Comparison of ENCODE assay signal across 11 cellular contexts in the genomic region with DNA sequence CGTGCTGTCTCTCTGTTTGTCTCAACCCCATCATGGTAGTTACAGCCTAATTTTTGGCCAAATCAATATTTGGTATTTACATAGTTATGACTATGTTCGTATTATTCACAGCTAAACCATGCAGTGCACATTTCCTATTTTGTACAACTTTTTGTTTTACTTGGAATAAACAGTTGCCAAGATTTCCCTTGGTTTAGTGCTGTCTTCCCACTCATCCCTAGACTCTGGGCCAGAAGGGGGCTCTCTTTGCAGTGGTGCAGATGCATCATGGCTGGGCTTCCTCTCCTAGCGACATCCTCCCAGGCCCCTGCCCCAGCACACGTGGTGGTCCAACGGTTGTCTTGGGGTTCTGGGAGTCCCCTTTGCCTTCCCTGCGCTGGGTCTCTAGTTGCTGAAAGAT.
DNase-seq lines count a peak whose midpoint lies in the region; ATAC-seq, FAIRE-seq and TF ChIP-seq lines count a peak whose summit lies in the region.
"Had no signal": no experiment of that assay in that cellular context is flagged by ENCODE, and none has a peak within 500 bp of the region (broad histone marks: within the 10 kb centered on the region; RNA-seq: fewer than 3 reads in every experiment).

No MANE protein-coding gene starts in this region.

- H4K20me1 ChIP-seq in H1 (replicated peaks in 1 of 2; ENCODE audit: control insufficient read depth in 1 of 2, insufficient read depth in 2 of 2, low read length in 2 of 2) = no peaks in the 10 kb centered on the region

- no peak overlapping the region for H4K5ac ChIP-seq in H1 (ENCODE audit: insufficient read length, low read depth, low read length)

- H2BK15ac ChIP-seq in H1 (ENCODE audit: low read length) = no peak overlapping the region

- H3K27ac ChIP-seq in H1 (ENCODE audit: low read depth, low read length) (no peak overlapping the region), Peyer's patch (no peak overlapping the region)

- no peak overlapping the region for H3K18ac ChIP-seq in H1 (ENCODE audit: extremely low read depth, low read length)

- H3K4me3 ChIP-seq in LNCaP clone FGC (ENCODE audit: low read depth, low read length) (no peak overlapping the region), H1 (ENCODE audit: extremely low read depth in 1 of 4, insufficient read depth in 2 of 4, low read depth in 3 of 4, low read length in 4 of 4) (no peak overlapping the region), retinal pigment epithelial cell (ENCODE audit: low read length) (no peak overlapping the region), Peyer's patch (no peak overlapping the region)

- POLR2A ChIA-PET in H1 (lab: Charles Lee; ENCODE audit: partially characterized antibody) = no interaction called here

- H2BK20ac ChIP-seq in H1 (ENCODE audit: low read length) = no peak overlapping the region

- ATAC-seq in HG03457 (IDR thresholded peaks at IDR 0.05; ENCODE audit: unreplicated experiment) = no peak

- no peak overlapping the region for H4K91ac ChIP-seq in H1 (replicated peaks; ENCODE audit: insufficient read length, low read length)

- H3K27me3 ChIP-seq in H1 (replicated peaks in 1 of 4; ENCODE audit: control insufficient read depth in 3 of 4, extremely low read depth in 1 of 4, insufficient read depth in 3 of 4, low read length in 3 of 4) (no peaks in the 10 kb centered on the region; a peak in 1 of 7 replicates), Peyer's patch (no peaks in the 10 kb centered on the region)

- no peaks in the 10 kb centered on the region for H3K79me1 ChIP-seq in H1 (ENCODE audit: low read depth, low read length)

- no peak overlapping the region for H3K14ac ChIP-seq in H1 (ENCODE audit: insufficient read length)

- no peaks in the 10 kb centered on the region for H3K9me3 ChIP-seq in H1 (ENCODE audit: insufficient read depth in 2 of 2, low read depth in 1 of 2, low read length in 1 of 2)
- no peaks in the 10 kb centered on the region for H3K9me3 ChIP-seq in Peyer's patch

- no peak overlapping the region for H3K4ac ChIP-seq in H1 (replicated peaks; ENCODE audit: insufficient read length, low read depth, low read length)

- H3K79me2 ChIP-seq in H1 (ENCODE audit: control insufficient read depth in 1 of 2, insufficient read depth in 2 of 2, low read length in 2 of 2) = no peaks in the 10 kb centered on the region

- TF ChIP-seq POLR2A in H1 (IDR thresholded peaks at IDR 0.05; ENCODE audit: control extremely low read depth in 1 of 2, low read depth in 2 of 2, low read length in 2 of 2) (no peak), Peyer's patch (IDR thresholded peaks at IDR 0.05) (no peak)

- H2BK120ac ChIP-seq in H1 (replicated peaks; ENCODE audit: low read depth, low read length) = no peak overlapping the region

- no peak overlapping the region for H2BK12ac ChIP-seq in H1 (ENCODE audit: low read depth, low read length)

- no peak overlapping the region for H3K4me2 ChIP-seq in H1 (ENCODE audit: insufficient read depth in 1 of 2, low read depth in 2 of 2, low read length in 2 of 2)

- DNase-seq in ELR (ENCODE audit: low read depth) (peak; percentile 13), LNCaP clone FGC (ENCODE audit: low read depth) (no peak), H1 (ENCODE audit: low read depth in 1 of 2, low spot score in 2 of 2) (no peak), retinal pigment epithelial cell (ENCODE audit: low read depth) (no peak), mucosa of gallbladder (ENCODE audit: low spot score) (no peak), Peyer's patch (no peak)
- DNase-seq in stimulated activated CD4-positive, alpha-beta T cell treated with anti-CD3 and anti-CD28 coated beads, Interleukin-4, amount 100 ng/mL, for 1 hour = no peak
- DNase-seq: DMS79, NCI-H226, right cardiac atrium had no signal

- H2BK5ac ChIP-seq in H1 (ENCODE audit: low read depth, low read length) = no peak overlapping the region

- TF ChIP-seq RAD21 in H1 (IDR thresholded peaks at IDR 0.05 in 1 of 2, conservative IDR thresholded peaks at IDR 0.05 in 1 of 2; ENCODE audit: low read depth in 2 of 2, low read length in 2 of 2) = peak; percentile 63 to 64

- no peak overlapping the region for H2AK5ac ChIP-seq in H1 (ENCODE audit: low read depth, low read length)

- no peaks in the 10 kb centered on the region for H3K36me3 ChIP-seq in H1 (ENCODE audit: control insufficient read depth in 2 of 4, insufficient read depth in 4 of 4, low read length in 3 of 4)
- H3K36me3 ChIP-seq in Peyer's patch = no peaks in the 10 kb centered on the region

- no peaks in the 10 kb centered on the region for H3K23me2 ChIP-seq in H1 (ENCODE audit: low read depth, low read length)

- no peak overlapping the region for H4K8ac ChIP-seq in H1 (ENCODE audit: extremely low read depth, insufficient read depth, low read length)

- FAIRE-seq in H1 (lab: Jason Lieb, UNC) = no peak

- no peak overlapping the region for H3K56ac ChIP-seq in H1 (replicated peaks; ENCODE audit: insufficient read length, low read depth, low read length)

- H3K9ac ChIP-seq in H1 (replicated peaks in 1 of 4; ENCODE audit: extremely low read depth in 1 of 4, low read depth in 3 of 4, low read length in 3 of 4) = no peak overlapping the region

- peak; percentile 19; the same call in 1 of the 2 replicates for TF ChIP-seq CTCF in LNCaP clone FGC (IDR thresholded peaks at IDR 0.05; ENCODE audit: control insufficient read depth, extremely low read depth, insufficient read depth)
- peak; percentile 46 to 62 (median 53); a peak in 3 of 4 replicates for TF ChIP-seq CTCF in H1 (IDR thresholded peaks at IDR 0.05; ENCODE audit: control extremely low read depth in 1 of 3, insufficient read depth in 1 of 3, low read depth in 1 of 3, low read length in 3 of 3)
- peak; percentile 18 for TF ChIP-seq CTCF in retinal pigment epithelial cell (conservative IDR thresholded peaks at IDR 0.05; ENCODE audit: low read depth, low read length)
- no peak for TF ChIP-seq CTCF in Peyer's patch (IDR thresholded peaks at IDR 0.05)

- H2AFZ ChIP-seq in H1 (ENCODE audit: low read length) = peak overlapping the region; percentile 73; the same call in 1 of the 2 replicates

- no peak for TF ChIP-seq EP300 in H1 (IDR thresholded peaks at IDR 0.05; ENCODE audit: borderline replicate concordance in 1 of 2, low read depth in 2 of 2, low read length in 2 of 2)

- H3K23ac ChIP-seq in H1 (ENCODE audit: insufficient read length) = no peak overlapping the region

- H3K4me1 ChIP-seq in H1 (replicated peaks in 1 of 4; ENCODE audit: control insufficient read depth in 3 of 4, insufficient read depth in 4 of 4, low read length in 3 of 4) = no peaks in the 10 kb centered on the region
- no peaks in the 10 kb centered on the region for H3K4me1 ChIP-seq in Peyer's patch

- 71% methylated on average over 6 of the region's 6 CpGs; no CpG with 5 or more reads in 1 of the 2 experiments for WGBS in H1 (ENCODE audit: extremely low coverage in 1 of 2, insufficient coverage in 1 of 2, insufficient read length in 1 of 2, insufficient replicate concordance in 2 of 2, low coverage in 1 of 2, low lambda C conversion rate in 2 of 2, missing lambda C conversion rate in 1 of 2), 2 experiments

- CTCF ChIA-PET in H1 (lab: Charles Lee; ENCODE audit: partially characterized antibody) = interaction anchor here (0.7 to 3.8 kb wide), 8 partner anchors 9 to 282 kb away, joined by 3 to 14 read pairs (median 3); no protein-coding TSS in a partner anchor

TF ChIP-seq in H1, 55 proteins besides CTCF, POLR2A, EP300 and RAD21:
- TF ChIP-seq, protein P1, sequence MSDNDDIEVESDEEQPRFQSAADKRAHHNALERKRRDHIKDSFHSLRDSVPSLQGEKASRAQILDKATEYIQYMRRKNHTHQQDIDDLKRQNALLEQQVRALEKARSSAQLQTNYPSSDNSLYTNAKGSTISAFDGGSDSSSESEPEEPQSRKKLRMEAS (IDR thresholded peaks at IDR 0.05) = peak; percentile 75
- TF ChIP-seq, protein P2, sequence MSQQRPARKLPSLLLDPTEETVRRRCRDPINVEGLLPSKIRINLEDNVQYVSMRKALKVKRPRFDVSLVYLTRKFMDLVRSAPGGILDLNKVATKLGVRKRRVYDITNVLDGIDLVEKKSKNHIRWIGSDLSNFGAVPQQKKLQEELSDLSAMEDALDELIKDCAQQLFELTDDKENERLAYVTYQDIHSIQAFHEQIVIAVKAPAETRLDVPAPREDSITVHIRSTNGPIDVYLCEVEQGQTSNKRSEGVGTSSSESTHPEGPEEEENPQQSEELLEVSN (IDR thresholded peaks at IDR 0.05) = peak; percentile 35; the same call in 1 of the 2 replicates
- TF ChIP-seq SRF (IDR thresholded peaks at IDR 0.05; ENCODE audit: low read depth, low read length) = no peak

Comparison
In these comparisons a context has a peak if more than half of its experiments do, and no peak if none do; other contexts are left out.
1. CTCF ChIP-seq: peak in LNCaP clone FGC (single experiment), H1 (3 of 3) and retinal pigment epithelial cell (single experiment); none in Peyer's patch (0 of 6).